In the genomic region with DNA sequence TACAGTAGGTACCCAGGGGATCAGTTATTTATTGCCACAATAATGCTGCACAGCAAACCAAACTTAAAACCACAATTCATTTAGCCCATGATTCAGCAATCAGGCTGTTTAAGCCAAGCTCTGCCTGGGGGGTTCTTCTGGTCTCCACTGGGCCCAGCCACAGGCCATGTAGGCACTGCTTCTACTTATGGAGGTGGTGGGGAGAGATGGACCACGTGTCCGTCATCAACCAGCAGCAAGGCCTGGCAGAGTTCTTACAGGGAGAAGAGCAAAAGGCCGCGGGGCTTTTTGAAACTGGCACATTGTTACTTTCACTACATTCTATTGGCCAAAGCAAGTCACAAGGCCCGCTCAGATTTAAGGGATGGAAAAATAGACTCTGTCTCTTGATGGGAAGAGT, we compare ENCODE assay signal across 2 cellular contexts.
A peak's percentile ranks its signal among the peaks of the same experiment; 100 is the strongest.
TF ChIP-seq lines count a peak whose summit lies in the region.

No MANE protein-coding gene starts in this region.

TF ChIP-seq in IMR-90, 13 proteins besides CTCF, POLR2A, EP300 and RAD21 (continued from another document):
- TF ChIP-seq, protein P1, sequence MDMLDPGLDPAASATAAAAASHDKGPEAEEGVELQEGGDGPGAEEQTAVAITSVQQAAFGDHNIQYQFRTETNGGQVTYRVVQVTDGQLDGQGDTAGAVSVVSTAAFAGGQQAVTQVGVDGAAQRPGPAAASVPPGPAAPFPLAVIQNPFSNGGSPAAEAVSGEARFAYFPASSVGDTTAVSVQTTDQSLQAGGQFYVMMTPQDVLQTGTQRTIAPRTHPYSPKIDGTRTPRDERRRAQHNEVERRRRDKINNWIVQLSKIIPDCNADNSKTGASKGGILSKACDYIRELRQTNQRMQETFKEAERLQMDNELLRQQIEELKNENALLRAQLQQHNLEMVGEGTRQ (IDR thresholded peaks at IDR 0.05; ENCODE audit: low read depth, low read length) = peak; percentile 29; the same call in 1 of the 2 replicates

TF ChIP-seq in endothelial cell of umbilical vein, 7 proteins besides CTCF, POLR2A, EP300 and RAD21 (continued from another document):
- TF ChIP-seq, protein P2, sequence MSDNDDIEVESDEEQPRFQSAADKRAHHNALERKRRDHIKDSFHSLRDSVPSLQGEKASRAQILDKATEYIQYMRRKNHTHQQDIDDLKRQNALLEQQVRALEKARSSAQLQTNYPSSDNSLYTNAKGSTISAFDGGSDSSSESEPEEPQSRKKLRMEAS (IDR thresholded peaks at IDR 0.05; ENCODE audit: insufficient read depth, insufficient read length) = no peak
- no peak for TF ChIP-seq MYC (IDR thresholded peaks at IDR 0.05; ENCODE audit: low read depth, low read length)
TF ChIP-seq in endothelial cell of umbilical vein: peak in this region for 0.
